Comparison of ENCODE assay signal across 19 cellular contexts in the genomic region with DNA sequence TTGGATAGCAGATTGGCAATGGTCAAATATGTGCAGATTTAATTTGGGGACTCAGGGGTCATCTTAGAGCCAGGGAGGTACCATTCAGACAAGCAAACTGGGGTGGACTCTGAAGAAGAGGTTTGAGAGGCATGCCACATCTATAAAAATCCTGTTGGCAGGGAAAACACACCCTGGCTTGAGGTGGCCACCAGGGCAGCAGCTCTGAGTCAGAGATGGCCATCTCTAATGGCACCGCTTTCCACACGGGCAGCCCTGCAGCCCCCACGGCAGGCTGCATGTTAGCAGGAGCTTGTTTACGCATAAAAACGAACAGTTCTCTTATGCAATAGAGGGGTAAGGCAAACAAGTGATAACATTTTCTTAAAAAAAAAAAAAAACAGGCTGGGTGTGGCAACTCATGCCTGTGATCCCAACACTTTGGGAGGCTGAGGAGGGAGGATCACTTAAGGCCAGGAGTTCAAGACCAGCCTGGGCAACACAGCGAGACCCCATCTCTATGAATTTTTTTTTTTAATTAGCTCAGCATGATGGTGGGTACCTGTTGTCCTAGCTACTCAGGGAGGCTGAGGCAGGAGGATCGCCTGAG. TPM values are rescaled to one million over a fixed set of nuclear protein-coding genes. Genes with fewer than 3 reads are reported as not detected.
DNase-seq lines count a peak whose midpoint lies in the region; TF ChIP-seq lines count a peak whose summit lies in the region.
"Had no signal": no experiment of that assay in that cellular context is flagged by ENCODE, and none has a peak within 500 bp of the region (broad histone marks: within the 10 kb centered on the region; RNA-seq: fewer than 3 reads in every experiment).

No MANE protein-coding gene starts in this region.

- peaks cover 6% of the 10 kb centered on the region for H3K79me1 ChIP-seq in trophoblast cell (ENCODE audit: low read length)

- H2BK12ac ChIP-seq in trophoblast cell (ENCODE audit: low read length), result no peak overlapping the region

- peaks cover 3% of the 10 kb centered on the region for H3K36me3 Mint-ChIP-seq in endodermal cell (ENCODE audit: low read depth)

- DNase-seq in GM23248, result peak; percentile 45
- DNase-seq in OCI-M1 (lab: John Stamatoyannopoulos, UW), result peak; percentile 70
- DNase-seq in endodermal cell, result no peak
- DNase-seq in trophoblast cell, result peak; percentile 40 to 64
- DNase-seq in stimulated activated CD4-positive, alpha-beta T cell treated with anti-CD3 and anti-CD28 coated beads, Interleukin-4, amount 100 ng/mL, for 24 hours, result no peak
- no peak for DNase-seq in NCI-H1105 treated with DMSO at 0.1 percent for 48 hours (lab: John Stamatoyannopoulos, UW)
- no peak for DNase-seq in thyroid gland
- no peak for DNase-seq in head of caudate nucleus
- DNase-seq: activated B cell treated with CpG ODN at 0.5 μM for 24 hours; activated CD8-positive, alpha-beta memory T cell treated with anti-CD3 and anti-CD28 coated beads, Interleukin-2, amount 50 U/mL, for 4 hours; activated naive CD4-positive, alpha-beta T cell treated with anti-CD3 and anti-CD28 coated beads, Interleukin-2, amount 50 U/mL, for 16 hours; CD4-positive, alpha-beta T cell; central memory CD4-positive, alpha-beta T cell; GF-D8; heart left ventricle; NCI-H2171; right cardiac atrium; stimulated activated naive CD4-positive, alpha-beta T cell had no signal

- H3K36me3 ChIP-seq in GM23248 (ENCODE audit: low read depth) (no peaks in the 10 kb centered on the region), endodermal cell (ENCODE audit: control insufficient read depth, insufficient read depth, low read length) (no peaks in the 10 kb centered on the region), trophoblast cell (ENCODE audit: control insufficient read depth in 1 of 2, insufficient read depth in 2 of 2, low read length in 2 of 2) (peaks cover 0 to 2% of the 10 kb centered on the region in 2 experiments), thyroid gland (no peaks in the 10 kb centered on the region)
- H3K36me3 ChIP-seq: heart left ventricle, vagina had no signal

- no peak overlapping the region for H4K8ac ChIP-seq in trophoblast cell (ENCODE audit: low read depth, low read length)

- H2BK120ac ChIP-seq in trophoblast cell (ENCODE audit: insufficient read depth, low read length, poor library complexity), result no peak overlapping the region

- H3K4me2 ChIP-seq in GM23248 (ENCODE audit: unreplicated experiment) (no peak overlapping the region), trophoblast cell (ENCODE audit: low read length) (no peak overlapping the region)

- H3K4ac ChIP-seq in trophoblast cell (ENCODE audit: low read depth, low read length), result peak overlapping the region; percentile 37

- H3F3A ChIP-seq in GM23248 (ENCODE audit: insufficient read depth), result no peaks in the 10 kb centered on the region

- no peak overlapping the region for H3K9ac ChIP-seq in GM23248
- H3K9ac ChIP-seq in endodermal cell (ENCODE audit: extremely low read depth, low read length, poor library complexity, severe bottlenecking), result no peak overlapping the region
- H3K9ac ChIP-seq in trophoblast cell (ENCODE audit: low read length), result no peak overlapping the region

- no peak for TF ChIP-seq POLR2A in thyroid gland (IDR thresholded peaks at IDR 0.05)

- no peaks in the 10 kb centered on the region for H3K9me3 Mint-ChIP-seq in endodermal cell
- H3K9me3 Mint-ChIP-seq: activated B cell treated with CpG ODN at 0.5 μM for 24 hours; CD4-positive, alpha-beta T cell had no signal

- H3K14ac ChIP-seq in trophoblast cell (ENCODE audit: low read length), result no peak overlapping the region

- intact Hi-C loops in thyroid gland (cut with DNase I), result no loop called here
- intact Hi-C loops in head of caudate nucleus (cut with DNase I), result no loop called here

- peaks cover 99% of the 10 kb centered on the region for H3K79me2 ChIP-seq in GM23248 (ENCODE audit: insufficient read depth)
- H3K79me2 ChIP-seq in trophoblast cell (ENCODE audit: control insufficient read depth, insufficient read depth, low read length, poor library complexity), result peaks cover 7% of the 10 kb centered on the region

- no peak overlapping the region for H3K23ac ChIP-seq in trophoblast cell (ENCODE audit: low read length)

- H3K18ac ChIP-seq in trophoblast cell (ENCODE audit: low read length), result no peak overlapping the region

- H2BK5ac ChIP-seq in trophoblast cell (ENCODE audit: low read depth, low read length, poor library complexity), result no peak overlapping the region

- peaks cover 18% of the 10 kb centered on the region; the same call in 1 of the 2 replicates for H4K20me1 ChIP-seq in GM23248 (ENCODE audit: insufficient read depth)

- H3K27me3 ChIP-seq in GM23248 (replicated peaks; ENCODE audit: insufficient read depth) (no peaks in the 10 kb centered on the region), endodermal cell (ENCODE audit: control insufficient read depth, insufficient read depth, low read length, poor library complexity, severe bottlenecking) (no peaks in the 10 kb centered on the region), trophoblast cell (ENCODE audit: insufficient read depth, low read length) (no peaks in the 10 kb centered on the region), thyroid gland (no peaks in the 10 kb centered on the region)
- H3K27me3 ChIP-seq: heart left ventricle, vagina had no signal

- H3K27ac ChIP-seq in GM23248 (no peak overlapping the region), endodermal cell (ENCODE audit: low read depth, low read length) (no peak overlapping the region), trophoblast cell (ENCODE audit: low read depth, low read length) (no peak overlapping the region), thyroid gland (no peak overlapping the region)
- H3K27ac ChIP-seq: heart left ventricle, vagina had no signal

- peaks cover 18% of the 10 kb centered on the region for H3K4me1 ChIP-seq in GM23248 (ENCODE audit: insufficient read depth)
- peaks cover 13% of the 10 kb centered on the region for H3K4me1 ChIP-seq in endodermal cell (ENCODE audit: control insufficient read depth, insufficient read depth, low read length)
- H3K4me1 ChIP-seq in trophoblast cell (ENCODE audit: control insufficient read depth in 1 of 2, insufficient read depth in 2 of 2, low read length in 2 of 2), result peaks cover 15 to 22% of the 10 kb centered on the region in 2 experiments
- H3K4me1 ChIP-seq in thyroid gland, result peaks cover 17 to 51% of the 10 kb centered on the region in 2 donors

- H3K4me3 ChIP-seq in GM23248 (no peak overlapping the region), endodermal cell (ENCODE audit: low read length) (no peak overlapping the region), trophoblast cell (ENCODE audit: low read depth, low read length) (no peak overlapping the region), thyroid gland (replicated peaks in 1 of 3) (no peak overlapping the region)
- H3K4me3 ChIP-seq: heart left ventricle, vagina had no signal

- TF ChIP-seq CTCF in endodermal cell (conservative IDR thresholded peaks at IDR 0.05), result peak; percentile 30
- no peak for TF ChIP-seq CTCF in thyroid gland (IDR thresholded peaks at IDR 0.05)

- H2AK5ac ChIP-seq in trophoblast cell (ENCODE audit: low read length), result no peak overlapping the region

- no peak overlapping the region for H4K12ac ChIP-seq in trophoblast cell (ENCODE audit: low read depth, low read length)

- in situ Hi-C loops in GM23248 (cut with MboI), result no loop called here

- H2AFZ ChIP-seq in GM23248 (no peak overlapping the region), trophoblast cell (ENCODE audit: insufficient read depth, low read length, poor library complexity) (no peak overlapping the region)

- WGBS in GM23248 (ENCODE audit: low coverage in 1 of 2, low lambda C conversion rate in 2 of 2, missing lambda C conversion rate in 2 of 2), 2 experiments, result 77 to 84% methylated on average over 7 of the region's 7 CpGs
- 91 to 95% methylated on average over 6 to 7 of the region's 7 CpGs for WGBS in endodermal cell (ENCODE audit: insufficient coverage in 1 of 2, insufficient read length in 1 of 2), 2 experiments
- WGBS in trophoblast cell (ENCODE audit: extremely low coverage, insufficient coverage, insufficient read length), result no CpG with 5 or more reads among the region's 7 CpGs
- WGBS in thyroid gland, 2 donors, result 80 to 90% methylated on average over 7 of the region's 7 CpGs

- H3K4me1 Mint-ChIP-seq in endodermal cell, result peaks cover 36% of the 10 kb centered on the region
- H3K4me1 Mint-ChIP-seq: activated B cell treated with CpG ODN at 0.5 μM for 24 hours had no signal

- H4K91ac ChIP-seq in trophoblast cell (ENCODE audit: low read depth, low read length), result no peak overlapping the region

- no peaks in the 10 kb centered on the region for H3K27me3 Mint-ChIP-seq in endodermal cell (ENCODE audit: insufficient read depth)
- H3K27me3 Mint-ChIP-seq: CD4-positive, alpha-beta T cell had no signal

- peak overlapping the region; percentile 50 for H3K27ac Mint-ChIP-seq in endodermal cell
- H3K27ac Mint-ChIP-seq: activated B cell treated with CpG ODN at 0.5 μM for 24 hours; CD4-positive, alpha-beta T cell had no signal

- H3K4me3 Mint-ChIP-seq in endodermal cell, result no peak overlapping the region
- H3K4me3 Mint-ChIP-seq: activated B cell treated with CpG ODN at 0.5 μM for 24 hours; CD4-positive, alpha-beta T cell had no signal

- H3K9me3 ChIP-seq in GM23248 (ENCODE audit: low read depth), result no peaks in the 10 kb centered on the region
- no peaks in the 10 kb centered on the region for H3K9me3 ChIP-seq in endodermal cell (ENCODE audit: control insufficient read depth, low read length)
- no peaks in the 10 kb centered on the region for H3K9me3 ChIP-seq in trophoblast cell (ENCODE audit: insufficient read depth, low read depth, low read length)
- H3K9me3 ChIP-seq in thyroid gland, result no peaks in the 10 kb centered on the region
- H3K9me3 ChIP-seq: heart left ventricle, vagina had no signal

- no peaks in the 10 kb centered on the region for H3K9me2 ChIP-seq in GM23248 (ENCODE audit: insufficient read depth)

RNA-seq across cellular contexts. Expression of a gene that starts 14.9 kb away (rescaled TPM):
- 27.4 and 27.9 TPM in 2 replicates for total RNA-seq in GM23248 (2014; rRNA removed; shearing (Covaris generic))
- polyA plus RNA-seq in GM23248 (2016; fragmentation: Nextera tagmentation; extraction: Ambion mirVana), result 4.4 and 5.0 TPM in 2 replicates
- total RNA-seq in endodermal cell (10 to 100 TPM; 79.4 to 83.4 TPM), thyroid gland (10 to 100 TPM; 45.4 to 92.4 (median 61.2) TPM)
- polyA plus RNA-seq in endodermal cell (2013, experiment 1 of 2), result 55.8 TPM
- polyA plus RNA-seq in endodermal cell (2013, experiment 2 of 2), result 53.5 TPM
- 82.9 and 86.6 TPM in 2 replicates for polyA plus RNA-seq in trophoblast cell (2013)

Comparison
In these comparisons a context has a peak if more than half of its experiments do, and no peak if none do; other contexts are left out.
1. DNase-seq: peak in GM23248 (single experiment), OCI-M1 (single experiment) and trophoblast cell (2 of 2); none in endodermal cell (single experiment), stimulated activated CD4-positive, alpha-beta T cell treated with anti-CD3 and anti-CD28 coated beads, Interleukin-4, amount 100 ng/mL, for 24 hours (single experiment), NCI-H1105 treated with DMSO at 0.1 percent for 48 hours (single experiment), thyroid gland (0 of 2) and head of caudate nucleus (0 of 42).